ENCODE assay signal across 23 cellular contexts in the genomic region with DNA sequence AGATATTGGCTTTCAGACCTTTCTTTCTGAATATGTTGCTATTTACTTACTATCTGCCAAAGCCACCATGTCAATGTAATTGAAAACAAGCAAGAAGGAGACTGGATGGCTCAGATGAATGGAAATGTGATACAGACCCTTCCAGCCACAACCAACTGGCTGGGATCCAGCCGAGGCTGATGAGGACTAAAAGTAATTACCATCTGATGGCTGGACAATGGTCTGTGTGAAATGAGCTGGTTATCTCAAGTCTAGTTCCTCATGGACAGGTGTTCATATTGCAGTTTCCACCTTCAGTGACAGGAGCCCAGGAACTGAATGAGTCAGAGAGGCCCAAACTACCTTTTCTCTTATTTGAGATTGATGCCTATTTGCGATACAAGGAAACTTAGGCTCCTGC.
DNase-seq lines count a peak whose midpoint lies in the region; ATAC-seq and TF ChIP-seq lines count a peak whose summit lies in the region.
"Had no signal": no experiment of that assay in that cellular context is flagged by ENCODE, and none has a peak within 500 bp of the region (broad histone marks: within the 10 kb centered on the region; RNA-seq: fewer than 3 reads in every experiment).

No MANE protein-coding gene starts in this region.

- no peak overlapping the region for H2AFZ ChIP-seq in MM.1S (ENCODE audit: low read length)
- H2AFZ ChIP-seq: hepatocyte had no signal

- no peaks in the 10 kb centered on the region for H3K9me2 ChIP-seq in MM.1S (replicated peaks; ENCODE audit: insufficient read depth, low read length)

- TF ChIP-seq CTCF in right atrium auricular region (IDR thresholded peaks at IDR 0.05): no peak
- TF ChIP-seq CTCF in MM.1S (IDR thresholded peaks at IDR 0.05; ENCODE audit: low read length): no peak

- no peaks in the 10 kb centered on the region for H3F3A ChIP-seq in MM.1S (ENCODE audit: insufficient read depth, low read length)

- no peak overlapping the region for H3K4me2 ChIP-seq in MM.1S (ENCODE audit: low read depth, low read length)
- H3K4me2 ChIP-seq: hepatocyte, smooth muscle cell had no signal

- H3K4me1 ChIP-seq in SJCRH30 (0 out of 2 replicates have a peak, but pooled peaks cover 2% of the 10 kb centered on the region), right atrium auricular region (no peaks in the 10 kb centered on the region), MM.1S (ENCODE audit: low read length) (no peaks in the 10 kb centered on the region)
- H3K4me1 ChIP-seq: gastrocnemius medialis, pancreas had no signal

- H3K4me3 ChIP-seq in SJCRH30 (no peak overlapping the region), right atrium auricular region (no peak overlapping the region), MM.1S (ENCODE audit: low read length) (no peak overlapping the region)
- H3K4me3 ChIP-seq: gastrocnemius medialis, hepatocyte, pancreas, smooth muscle cell had no signal

- DNase-seq in DMS153 treated with DMSO at 0.1 percent for 48 hours (lab: John Stamatoyannopoulos, UW; ENCODE audit: unreplicated experiment) (peak; percentile 16), NCI-H1105 treated with DMSO at 0.1 percent for 48 hours (lab: John Stamatoyannopoulos, UW) (peak; percentile 75), SJCRH30 (peak; percentile 37 to 71), right atrium auricular region (ENCODE audit: low spot score) (no peak), kidney glomerular epithelial cell (lab: John Stamatoyannopoulos, UW) (no peak), MM.1S (no peak)
- DNase-seq: activated CD4-positive, alpha-beta T cell treated with anti-CD3 and anti-CD28 coated beads for 4 hours; activated gamma-delta T cell treated with Interleukin-2 at 50 U/mL for 16 hours; activated naive CD8-positive, alpha-beta T cell treated with anti-CD3 and anti-CD28 coated beads, Interleukin-2, amount 50 U/mL, for 24 hours; activated T-cell treated with anti-CD3 and anti-CD28 coated beads, Interleukin-2, amount 50 U/mL, for 1 hour; C1 segment of cervical spinal cord; gastrocnemius medialis; GOT3; left cardiac atrium; NCI-H1436; pancreas; stimulated activated CD4-positive, alpha-beta T cell treated with anti-CD3 and anti-CD28 coated beads, Interleukin-2, amount 100 ng/mL, for 24 hours; SW 1271; T-helper 9 cell had no signal

- H3K36me3 ChIP-seq in SJCRH30 (no peaks in the 10 kb centered on the region), right atrium auricular region (no peaks in the 10 kb centered on the region), MM.1S (replicated peaks; ENCODE audit: insufficient read depth, low read length) (no peaks in the 10 kb centered on the region)
- H3K36me3 ChIP-seq: gastrocnemius medialis, pancreas had no signal

- H3K9me3 ChIP-seq in SJCRH30 (replicated peaks) (no peaks in the 10 kb centered on the region), right atrium auricular region (no peaks in the 10 kb centered on the region), MM.1S (replicated peaks; ENCODE audit: insufficient read depth, low read length) (no peaks in the 10 kb centered on the region; the same call in 1 of the 2 replicates)
- H3K9me3 ChIP-seq: gastrocnemius medialis, pancreas had no signal

- ATAC-seq in GM19351 (IDR thresholded peaks at IDR 0.05; ENCODE audit: unreplicated experiment): peak; percentile 61
- ATAC-seq: activated naive CD8-positive, alpha-beta T cell treated with anti-CD3 and anti-CD28 coated beads, Interleukin-2, amount 50 U/mL, for 24 hours; gastrocnemius medialis; left cardiac atrium; pancreas had no signal

- H3K27ac ChIP-seq in SJCRH30: no peak overlapping the region
- H3K27ac ChIP-seq in right atrium auricular region: no peak overlapping the region
- H3K27ac ChIP-seq in MM.1S (ENCODE audit: low read length): no peak overlapping the region
- H3K27ac ChIP-seq: gastrocnemius medialis, hepatocyte, pancreas, VCaP had no signal

- no peak overlapping the region for H3K9ac ChIP-seq in MM.1S (ENCODE audit: low read length)

- H3K27me3 ChIP-seq in SJCRH30 (no peaks in the 10 kb centered on the region), right atrium auricular region (no peaks in the 10 kb centered on the region), MM.1S (replicated peaks; ENCODE audit: insufficient read depth, low read length) (no peaks in the 10 kb centered on the region)
- H3K27me3 ChIP-seq: gastrocnemius medialis, pancreas had no signal

- H3K79me2 ChIP-seq in MM.1S (ENCODE audit: low read length): no peaks in the 10 kb centered on the region
- H3K79me2 ChIP-seq: hepatocyte had no signal

- no peaks in the 10 kb centered on the region for H4K20me1 ChIP-seq in MM.1S (ENCODE audit: insufficient read depth, low read length)

Comparison
In these comparisons a context has a peak if more than half of its experiments do, and no peak if none do; other contexts are left out.
1. DNase-seq: peak in DMS153 treated with DMSO at 0.1 percent for 48 hours (single experiment), NCI-H1105 treated with DMSO at 0.1 percent for 48 hours (single experiment) and SJCRH30 (2 of 2); none in right atrium auricular region (single experiment), kidney glomerular epithelial cell (single experiment) and MM.1S (single experiment).